ENCODE assay signal across 9 cellular contexts in the genomic region with DNA sequence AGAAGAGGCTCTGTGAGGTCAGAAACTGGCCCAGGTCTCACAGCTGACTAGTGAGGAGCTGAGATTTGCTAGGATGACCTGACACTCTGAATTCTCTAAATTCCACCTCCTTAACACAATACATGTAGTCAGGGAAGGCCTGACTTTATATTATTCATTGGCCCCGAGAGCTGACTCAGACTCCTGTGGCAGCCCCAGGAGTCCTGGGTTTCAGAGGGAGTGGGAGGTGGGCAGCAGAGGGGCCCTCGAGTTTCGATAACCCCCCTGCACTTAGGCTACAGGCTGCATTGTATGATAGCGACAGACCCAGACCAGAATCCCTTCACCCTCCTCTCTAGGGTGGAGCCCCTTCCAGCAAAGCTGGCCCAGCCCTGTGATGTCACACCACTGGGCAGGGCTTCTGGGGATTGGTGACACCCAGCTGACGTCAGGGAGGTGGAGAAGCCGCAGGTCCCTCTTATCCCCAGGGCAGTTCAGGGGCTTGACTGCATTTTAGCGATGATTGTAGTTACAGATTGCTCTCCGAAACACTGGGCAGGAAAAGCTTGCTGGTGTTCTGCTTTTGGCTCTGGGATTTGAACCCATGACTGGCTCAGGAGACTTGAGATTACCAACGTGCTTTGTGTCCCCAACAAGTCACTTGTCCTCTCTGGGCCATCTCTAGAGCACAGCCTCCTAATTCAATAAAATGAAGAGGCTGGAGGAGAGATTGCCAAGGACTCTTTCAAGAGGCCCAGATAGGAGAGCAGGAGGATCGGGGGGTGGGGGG. TPM values are rescaled to one million over a fixed set of nuclear protein-coding genes. Genes with fewer than 3 reads are reported as not detected.
DNase-seq lines count a peak whose midpoint lies in the region; ATAC-seq, FAIRE-seq and TF ChIP-seq lines count a peak whose summit lies in the region.
"Had no signal": no experiment of that assay in that cellular context is flagged by ENCODE, and none has a peak within 500 bp of the region (broad histone marks: within the 10 kb centered on the region; RNA-seq: fewer than 3 reads in every experiment).

No MANE protein-coding gene starts in this region.

- H3K4me2 ChIP-seq in A549 = peak overlapping the region; percentile 79

- TF ChIP-seq EP300 in A549 (IDR thresholded peaks at IDR 0.05) = no peak

- peak; percentile 91 to 93 for DNase-seq in A549 (ENCODE audit: low read depth in 1 of 2, low spot score in 1 of 2)
- peak in 69 of 76 experiments; percentile 28 to 85 (median 61) for DNase-seq in HUDEP-2 (lab: John Stamatoyannopoulos, UW; ENCODE audit: unreplicated experiment in 76 of 76)
- peak; percentile 92 for DNase-seq in SW480 (ENCODE audit: low spot score)
- DNase-seq in iPS DF 19.7 (ENCODE audit: low read depth, low spot score) = peak; percentile 73
- no peak for DNase-seq in omental fat pad (ENCODE audit: low spot score)
- DNase-seq in inferior parietal cortex (ENCODE audit: extremely low spot score) = no peak

- H3K9me3 ChIP-seq in A549 = no peaks in the 10 kb centered on the region

- CTCF ChIA-PET in A549 (lab: Yijun Ruan, JAX) = interaction anchor here (0.7 to 6.2 kb wide), 13 partner anchors 13 to 670 kb away, joined by 3 to 55 read pairs (median 3); partner anchors contain the start of gene ELF3

- H3K27ac ChIP-seq in A549 = peak overlapping the region; percentile 91 to 94

- FAIRE-seq in A549 (lab: Jason Lieb, UNC) = no peak

- H3K4me1 ChIP-seq in A549 = peaks cover 66% of the 10 kb centered on the region

- 11% methylated on average over 9 of the region's 10 CpGs for WGBS in A549 (ENCODE audit: missing lambda C conversion rate)

- no peak for TF ChIP-seq CTCF in A549 (IDR thresholded peaks at IDR 0.05)
- TF ChIP-seq CTCF in omental fat pad (IDR thresholded peaks at IDR 0.05) = no peak

- POLR2A ChIA-PET in A549 (lab: Yijun Ruan, JAX) = interaction anchor here (0.9 to 5.5 kb wide), 6 partner anchors 43 to 95 kb away, joined by 3 to 69 read pairs (median 8); partner anchors contain the start of gene ELF3

- 0 out of 5 replicates have a peak, but pooled peaks of 1 of the 2 experiments have one; percentile 11 for TF ChIP-seq RAD21 in A549 (conservative IDR thresholded peaks at IDR 0.05 in 1 of 2, IDR thresholded peaks at IDR 0.05 in 1 of 2)

- ATAC-seq in A549 (peak; percentile 85 to 89), GM21423 (IDR thresholded peaks at IDR 0.05; ENCODE audit: unreplicated experiment) (no peak), omental fat pad (ENCODE audit: low FRiP score) (no peak), GM19035 (IDR thresholded peaks at IDR 0.05; ENCODE audit: unreplicated experiment) (no peak)

- H3K4me3 ChIP-seq in A549 = no peak overlapping the region

- no peak for TF ChIP-seq POLR2A in A549 (IDR thresholded peaks at IDR 0.05; ENCODE audit: low read length)

TF ChIP-seq in A549, 52 proteins besides CTCF, POLR2A, EP300 and RAD21:
- TF ChIP-seq MAFK (IDR thresholded peaks at IDR 0.05; ENCODE audit: partially characterized antibody) = peak; percentile 53
- TF ChIP-seq JUNB (IDR thresholded peaks at IDR 0.05) = 0 out of 2 replicates have a peak, but pooled peaks have one; percentile 16
- no peak for TF ChIP-seq FOXS1 (CRISPR knock-in tag; IDR thresholded peaks at IDR 0.05)
- TF ChIP-seq JUN (IDR thresholded peaks at IDR 0.05) = peak; percentile 21 to 52; a peak in 3 of 5 replicates
- no peak for TF ChIP-seq ESRRA (IDR thresholded peaks at IDR 0.05; ENCODE audit: borderline replicate concordance, low read length)
- peak; percentile 10; the same call in 1 of the 2 replicates for TF ChIP-seq E2F6 (IDR thresholded peaks at IDR 0.05; ENCODE audit: borderline replicate concordance, low read depth)
- TF ChIP-seq ATOH8 (CRISPR knock-in tag; IDR thresholded peaks at IDR 0.05; ENCODE audit: low read depth) = no peak
- no peak for TF ChIP-seq KDM1A (IDR thresholded peaks at IDR 0.05; ENCODE audit: low read depth)
- TF ChIP-seq FOSL2 (IDR thresholded peaks at IDR 0.05) = 0 out of 2 replicates have a peak, but pooled peaks have one; percentile 3
- TF ChIP-seq FOSL2 (CRISPR knock-in tag; IDR thresholded peaks at IDR 0.05) = peak; percentile 67
- peak; percentile 32; the same call in 1 of the 2 replicates for TF ChIP-seq GATA3 (IDR thresholded peaks at IDR 0.05; ENCODE audit: borderline replicate concordance)
- TF ChIP-seq RARB (CRISPR knock-in tag; IDR thresholded peaks at IDR 0.05) = no peak
- TF ChIP-seq NPAS2 (CRISPR knock-in tag; IDR thresholded peaks at IDR 0.05; ENCODE audit: borderline replicate concordance) = no peak
- peak; percentile 39; the same call in 1 of the 3 replicates for TF ChIP-seq BCL3 (IDR thresholded peaks at IDR 0.05)

RNA-seq across cellular contexts. Expression of gene GPR37L1, which starts 17.0 kb away (rescaled TPM):
- polyA plus RNA-seq in A549 (2011; rRNA removed) = 0.13 and 0.15 TPM in 2 replicates
- polyA plus RNA-seq in A549 (2012; cell fraction: cytosol; rRNA removed) = 0.08 and 0.12 TPM in 2 replicates
- 0.24 and 0.27 TPM in 2 replicates for polyA plus RNA-seq in A549 (2012; cell fraction: nucleus; rRNA removed)
- polyA plus RNA-seq in A549 (2017; fragmentation: RNase III; extraction: RNeasy Plus Mini Kit Qiagen cat#74134 plus additional on column Dnase treatment) = 0.08 to 0.09 TPM (median 0.09 TPM) in 3 replicates
- 0.15 and 0.21 TPM in 2 replicates for polyA minus RNA-seq in A549 (2011; rRNA and poly(A)+ RNA removed)
- under 1 TPM in 1 of 4 donors, not detected in 3; 0.16 TPM for total RNA-seq in omental fat pad
- total RNA-seq: pulmonary artery endothelial cell had no signal

RNA-seq across cellular contexts. Expression of gene ARL8A, which starts 38.8 kb away (rescaled TPM):
- 49.8 and 57.8 TPM in 2 replicates for polyA plus RNA-seq in A549 (2011; rRNA removed)
- 31.8 and 37.2 TPM in 2 replicates for polyA plus RNA-seq in A549 (2012; cell fraction: cytosol; rRNA removed)
- polyA plus RNA-seq in A549 (2012; cell fraction: nucleus; rRNA removed) = 30.9 and 32.5 TPM in 2 replicates
- polyA plus RNA-seq in A549 (2017; fragmentation: RNase III; extraction: RNeasy Plus Mini Kit Qiagen cat#74134 plus additional on column Dnase treatment) = 18.0 to 25.6 TPM (median 23.4 TPM) in 3 replicates
- polyA minus RNA-seq in A549 (2011; rRNA and poly(A)+ RNA removed) = 26.5 and 50.1 TPM in 2 replicates
- total RNA-seq in omental fat pad = 10 to 100 TPM; 31.1 to 61.8 (median 43.0) TPM

RNA-seq across cellular contexts. Expression of gene PTPN7, which starts 54.6 kb away (rescaled TPM):
- 0.08 TPM in 1 of 2 replicates, not detected in the other for polyA plus RNA-seq in A549 (2011; rRNA removed)
- 0.03 and 0.07 TPM in 2 replicates for polyA plus RNA-seq in A549 (2012; cell fraction: cytosol; rRNA removed)
- 0.06 TPM in 1 of 2 replicates, not detected in the other for polyA plus RNA-seq in A549 (2012; cell fraction: nucleus; rRNA removed)
- polyA plus RNA-seq in A549 (2017; fragmentation: RNase III; extraction: RNeasy Plus Mini Kit Qiagen cat#74134 plus additional on column Dnase treatment) = not detected in 3 replicates
- polyA minus RNA-seq in A549 (2011; rRNA and poly(A)+ RNA removed) = not detected in 2 replicates
- total RNA-seq in omental fat pad = 10 to 100 TPM in 1 of 4 donors, 1 to 10 TPM in 3; 2.9 to 14.4 (median 4.6) TPM

Comparison
In these comparisons a context has a peak if more than half of its experiments do, and no peak if none do; other contexts are left out.
1. ATAC-seq: peak in A549 (2 of 2); none in GM21423 (single experiment), omental fat pad (single experiment) and GM19035 (single experiment).
2. DNase-seq: peak in A549 (2 of 2), HUDEP-2 (69 of 76), SW480 (single experiment) and iPS DF 19.7 (single experiment); none in omental fat pad (single experiment) and inferior parietal cortex (single experiment).